ENCODE assay signal across 14 cellular contexts in genomic region chr5:154603978-154604679, GRCh38.
DNase-seq lines count a peak whose midpoint lies in the region; ATAC-seq and TF ChIP-seq lines count a peak whose summit lies in the region.
"Had no signal": no experiment of that assay in that cellular context is flagged by ENCODE, and none has a peak within 500 bp of the region (broad histone marks: within the 10 kb centered on the region; RNA-seq: fewer than 3 reads in every experiment).

No MANE protein-coding gene starts in this region.

- DNase-seq in BE2C (peak; percentile 98), fibroblast of gingiva (ENCODE audit: low read depth) (peak; percentile 6), NCI-H2196 treated with DMSO at 0.1 percent for 48 hours (lab: John Stamatoyannopoulos, UW; ENCODE audit: unreplicated experiment) (no peak)
- DNase-seq in effector memory CD4-positive, alpha-beta T cell, result no peak
- no peak for DNase-seq in activated CD8-positive, alpha-beta T cell treated with anti-CD3 and anti-CD28 coated beads, Interleukin-2, amount 10 ng/mL, durations not matched to agents 7 days and 5 days
- DNase-seq in CD4-positive, alpha-beta memory T cell, result no peak
- DNase-seq: activated naive CD8-positive, alpha-beta T cell treated with anti-CD3 and anti-CD28 coated beads for 36 hours; NCI-H2029; spleen; T1000; testis had no signal

- no peaks in the 10 kb centered on the region for H3K9me3 ChIP-seq in BE2C
- no peaks in the 10 kb centered on the region for H3K9me3 ChIP-seq in HUES64 (ENCODE audit: insufficient read depth, low read depth, low read length)
- no peaks in the 10 kb centered on the region for H3K9me3 ChIP-seq in muscle layer of duodenum (ENCODE audit: control insufficient read depth in 1 of 2, low read length in 2 of 2)
- H3K9me3 ChIP-seq in effector memory CD4-positive, alpha-beta T cell (ENCODE audit: control insufficient read depth, low read length), result no peaks in the 10 kb centered on the region
- no peaks in the 10 kb centered on the region for H3K9me3 ChIP-seq in CD4-positive, alpha-beta memory T cell (ENCODE audit: control insufficient read depth in 1 of 2, low read length in 2 of 2)
- H3K9me3 ChIP-seq: Caco-2, spleen, testis had no signal

- H3K9ac ChIP-seq in HUES64 (ENCODE audit: low read depth, low read length), result no peak overlapping the region

- intact Hi-C loops in CD4-positive, alpha-beta memory T cell (cut with micrococcal nuclease), result no loop called here

- POLR2A ChIA-PET in activated CD8-positive, alpha-beta T cell treated with anti-CD3 and anti-CD28 coated beads, Interleukin-2, amount 10 ng/mL, durations not matched to agents 7 days and 5 days (lab: Charles Lee), result no interaction called here
- POLR2A ChIA-PET in CD4-positive, alpha-beta memory T cell (lab: Charles Lee; ENCODE audit: partially characterized antibody), result no interaction called here

- CTCF ChIA-PET in activated CD8-positive, alpha-beta T cell treated with anti-CD3 and anti-CD28 coated beads, Interleukin-2, amount 10 ng/mL, durations not matched to agents 7 days and 5 days (lab: Charles Lee), result no interaction called here
- CTCF ChIA-PET in CD4-positive, alpha-beta memory T cell (lab: Charles Lee; ENCODE audit: partially characterized antibody), result no interaction called here

- H3K4me1 ChIP-seq in BE2C (peaks cover 33% of the 10 kb centered on the region), HUES64 (ENCODE audit: insufficient read depth, low read length) (peaks cover 14% of the 10 kb centered on the region), muscle layer of duodenum (ENCODE audit: control insufficient read depth in 1 of 2, insufficient read depth in 2 of 2, low read length in 2 of 2) (peaks cover 0 to 12% of the 10 kb centered on the region in 2 donors)
- H3K4me1 ChIP-seq in effector memory CD4-positive, alpha-beta T cell (ENCODE audit: control insufficient read depth, insufficient read depth, low read length, poor library complexity, severe bottlenecking), result no peaks in the 10 kb centered on the region
- no peaks in the 10 kb centered on the region for H3K4me1 ChIP-seq in CD4-positive, alpha-beta memory T cell (ENCODE audit: insufficient read depth, low read length)
- H3K4me1 ChIP-seq: testis had no signal

- H3K4me3 ChIP-seq in BE2C (ENCODE audit: low read depth, low read length), result peak overlapping the region; percentile 27
- peak overlapping the region; percentile 33 for H3K4me3 ChIP-seq in HUES64 (ENCODE audit: low read length)
- peak overlapping the region; percentile 16 to 17 for H3K4me3 ChIP-seq in muscle layer of duodenum (ENCODE audit: low read depth in 1 of 2, low read length in 2 of 2)
- H3K4me3 ChIP-seq in effector memory CD4-positive, alpha-beta T cell (ENCODE audit: insufficient read depth, low read depth, low read length, poor library complexity, severe bottlenecking), result no peak overlapping the region
- no peak overlapping the region for H3K4me3 ChIP-seq in CD4-positive, alpha-beta memory T cell (ENCODE audit: low read length in 2 of 2)
- H3K4me3 ChIP-seq: spleen, testis had no signal

- H3K4me3 Mint-ChIP-seq in activated CD8-positive, alpha-beta T cell treated with anti-CD3 and anti-CD28 coated beads, Interleukin-2, amount 10 ng/mL, durations not matched to agents 7 days and 5 days, result no peak overlapping the region
- H3K4me3 Mint-ChIP-seq in CD4-positive, alpha-beta memory T cell, result peak overlapping the region in 1 of 8 donors; percentile 46
- H3K4me3 Mint-ChIP-seq: activated naive CD8-positive, alpha-beta T cell treated with anti-CD3 and anti-CD28 coated beads for 36 hours had no signal

- H3K27ac Mint-ChIP-seq in activated CD8-positive, alpha-beta T cell treated with anti-CD3 and anti-CD28 coated beads, Interleukin-2, amount 10 ng/mL, durations not matched to agents 7 days and 5 days, result no peak overlapping the region
- no peak overlapping the region for H3K27ac Mint-ChIP-seq in CD4-positive, alpha-beta memory T cell
- H3K27ac Mint-ChIP-seq: activated naive CD8-positive, alpha-beta T cell treated with anti-CD3 and anti-CD28 coated beads for 36 hours had no signal

- no peak for ATAC-seq in activated CD8-positive, alpha-beta T cell treated with anti-CD3 and anti-CD28 coated beads, Interleukin-2, amount 10 ng/mL, durations not matched to agents 7 days and 5 days

- H3K9me3 Mint-ChIP-seq in activated CD8-positive, alpha-beta T cell treated with anti-CD3 and anti-CD28 coated beads, Interleukin-2, amount 10 ng/mL, durations not matched to agents 7 days and 5 days (ENCODE audit: insufficient read depth), result no peaks in the 10 kb centered on the region
- peaks cover 0 to 2% (median 0%) of the 10 kb centered on the region in 8 donors for H3K9me3 Mint-ChIP-seq in CD4-positive, alpha-beta memory T cell
- H3K9me3 Mint-ChIP-seq: activated naive CD8-positive, alpha-beta T cell treated with anti-CD3 and anti-CD28 coated beads for 36 hours had no signal

- H3K27me3 Mint-ChIP-seq in activated CD8-positive, alpha-beta T cell treated with anti-CD3 and anti-CD28 coated beads, Interleukin-2, amount 10 ng/mL, durations not matched to agents 7 days and 5 days (ENCODE audit: low read depth), result peaks cover 43% of the 10 kb centered on the region
- H3K27me3 Mint-ChIP-seq in CD4-positive, alpha-beta memory T cell, result peaks cover 30 to 46% of the 10 kb centered on the region in 2 donors

- H3K27ac ChIP-seq in HUES64 (ENCODE audit: low read depth, low read length) (no peak overlapping the region), muscle layer of duodenum (ENCODE audit: low read length) (no peak overlapping the region)
- H3K27ac ChIP-seq in effector memory CD4-positive, alpha-beta T cell (ENCODE audit: insufficient read depth, low read length, poor library complexity, severe bottlenecking), result no peak overlapping the region
- no peak overlapping the region for H3K27ac ChIP-seq in CD4-positive, alpha-beta memory T cell (ENCODE audit: low read depth, low read length)
- H3K27ac ChIP-seq: spleen, testis had no signal

- no peaks in the 10 kb centered on the region for H3K36me3 ChIP-seq in BE2C
- no peaks in the 10 kb centered on the region for H3K36me3 ChIP-seq in HUES64 (ENCODE audit: insufficient read depth, low read length)
- H3K36me3 ChIP-seq in muscle layer of duodenum (ENCODE audit: control insufficient read depth in 1 of 2, insufficient read depth in 2 of 2, low read length in 2 of 2), result no peaks in the 10 kb centered on the region
- no peaks in the 10 kb centered on the region for H3K36me3 ChIP-seq in effector memory CD4-positive, alpha-beta T cell (ENCODE audit: control insufficient read depth, insufficient read depth, low read length)
- no peaks in the 10 kb centered on the region for H3K36me3 ChIP-seq in CD4-positive, alpha-beta memory T cell (ENCODE audit: insufficient read depth, low read length)
- H3K36me3 ChIP-seq: spleen had no signal

- H3K27me3 ChIP-seq in BE2C (no peaks in the 10 kb centered on the region), HUES64 (ENCODE audit: insufficient read depth, low read length) (peaks cover 28% of the 10 kb centered on the region), muscle layer of duodenum (ENCODE audit: low read depth, low read length) (no peaks in the 10 kb centered on the region)
- peaks cover 6% of the 10 kb centered on the region for H3K27me3 ChIP-seq in effector memory CD4-positive, alpha-beta T cell (replicated peaks; ENCODE audit: control insufficient read depth, insufficient read depth, low read length, poor library complexity, severe bottlenecking)
- H3K27me3 ChIP-seq in CD4-positive, alpha-beta memory T cell (ENCODE audit: insufficient read depth, low read length), result no peaks in the 10 kb centered on the region
- H3K27me3 ChIP-seq: testis had no signal

- no peaks in the 10 kb centered on the region for H3K36me3 Mint-ChIP-seq in activated CD8-positive, alpha-beta T cell treated with anti-CD3 and anti-CD28 coated beads, Interleukin-2, amount 10 ng/mL, durations not matched to agents 7 days and 5 days (ENCODE audit: low read depth)
- H3K36me3 Mint-ChIP-seq in CD4-positive, alpha-beta memory T cell, result no peaks in the 10 kb centered on the region
- H3K36me3 Mint-ChIP-seq: activated naive CD8-positive, alpha-beta T cell treated with anti-CD3 and anti-CD28 coated beads for 36 hours had no signal

- 10% methylated on average over 20 of the region's 20 CpGs for WGBS in HUES64

- no peak for TF ChIP-seq CTCF in BE2C (IDR thresholded peaks at IDR 0.05; ENCODE audit: low read depth, low read length)

- H3K4me1 Mint-ChIP-seq in activated CD8-positive, alpha-beta T cell treated with anti-CD3 and anti-CD28 coated beads, Interleukin-2, amount 10 ng/mL, durations not matched to agents 7 days and 5 days (ENCODE audit: low read depth), result no peaks in the 10 kb centered on the region
- H3K4me1 Mint-ChIP-seq in CD4-positive, alpha-beta memory T cell, result peaks cover 0 to 6% (median 0%) of the 10 kb centered on the region in 4 donors
- H3K4me1 Mint-ChIP-seq: activated naive CD8-positive, alpha-beta T cell treated with anti-CD3 and anti-CD28 coated beads for 36 hours had no signal

Comparison
In these comparisons a context has a peak if more than half of its experiments do, and no peak if none do; other contexts are left out.
1. DNase-seq: peak in BE2C (single experiment) and fibroblast of gingiva (single experiment); none in effector memory CD4-positive, alpha-beta T cell (0 of 3), activated CD8-positive, alpha-beta T cell treated with anti-CD3 and anti-CD28 coated beads, Interleukin-2, amount 10 ng/mL, durations not matched to agents 7 days and 5 days (single experiment), NCI-H2196 treated with DMSO at 0.1 percent for 48 hours (single experiment) and CD4-positive, alpha-beta memory T cell (0 of 5).
2. H3K4me3 ChIP-seq: peak in BE2C (single experiment), HUES64 (single experiment) and muscle layer of duodenum (2 of 2); none in effector memory CD4-positive, alpha-beta T cell (single experiment) and CD4-positive, alpha-beta memory T cell (0 of 2).